21 cellular contexts compared by ENCODE assay signal in genomic region chr20:57456116-57456515, GRCh38.
"Had no signal": no experiment of that assay in that cellular context is flagged by ENCODE, and none has a peak within 500 bp of the region (broad histone marks: within the 10 kb centered on the region; RNA-seq: fewer than 3 reads in every experiment).

No MANE protein-coding gene starts in this region.

- H3K27me3 ChIP-seq: SJSA1 had no signal

- H3K27ac ChIP-seq: SJSA1, SK-N-MC had no signal

- H3K27ac Mint-ChIP-seq: IgD-negative memory B cell had no signal

- H3K36me3 Mint-ChIP-seq: IgD-negative memory B cell had no signal

- H3K4me3 Mint-ChIP-seq: IgD-negative memory B cell had no signal

- H3K9me3 Mint-ChIP-seq: IgD-negative memory B cell had no signal

- DNase-seq: KBM-7, NCI-H1092, NCI-H1105 treated with DMSO at 0.1 percent for 48 hours, NCI-H1417 treated with DMSO at 0.1 percent for 48 hours, NCI-H146, NCI-H187, NCI-H2029, NCI-H2081 treated with DMSO at 0.1 percent for 48 hours, NCI-H2171, NCI-H226, NCI-H446, NCI-H510A, NCI-H524 treated with DMSO at 0.1 percent for 48 hours, NCI-H69, NCI-H774, Right ventricle myocardium superior, RPMI8226, SIG-M5 had no signal

- H3K36me3 ChIP-seq: SJSA1 had no signal

- H3K9me3 ChIP-seq: SJSA1 had no signal

- H3K4me3 ChIP-seq: SJSA1, SK-N-MC had no signal
